In the genomic region with DNA sequence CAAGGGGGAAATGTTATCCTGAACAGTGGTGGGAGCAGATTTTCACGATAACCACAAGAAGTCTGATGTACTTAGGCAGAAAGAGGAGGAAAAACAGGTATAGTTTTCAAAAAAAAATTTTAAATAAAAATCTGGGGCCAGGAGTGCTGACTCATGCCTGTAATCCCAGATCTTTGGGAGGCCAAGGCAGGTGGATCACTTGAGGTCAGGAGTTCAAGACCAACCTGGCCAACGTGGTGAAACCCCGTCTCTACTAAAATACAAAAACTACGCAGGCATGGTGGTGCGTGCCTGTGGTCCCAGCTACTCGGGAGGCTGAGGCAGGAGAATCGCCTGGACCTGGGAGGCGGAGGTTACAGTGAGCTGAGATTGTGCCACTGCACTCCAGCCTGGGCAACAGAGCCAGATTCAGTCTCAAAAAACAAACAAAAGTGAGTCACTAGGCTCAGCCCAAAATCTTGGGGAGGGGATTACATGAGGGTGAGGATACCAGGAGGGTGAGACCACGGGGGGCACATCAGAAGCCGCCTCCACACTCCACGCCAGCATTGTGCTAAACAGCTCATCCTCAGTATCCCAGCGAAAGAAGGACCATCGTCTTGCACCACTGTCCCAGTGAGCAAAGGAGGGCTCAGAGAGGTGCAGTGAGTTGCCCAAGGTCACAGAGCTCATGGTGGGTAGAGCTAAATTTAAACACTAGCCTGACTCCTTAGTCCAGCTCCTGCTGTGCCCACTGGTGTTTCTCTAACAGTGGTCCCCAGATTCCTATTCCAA, we compare ENCODE assay signal across 16 cellular contexts. TPM values are rescaled to one million over a fixed set of nuclear protein-coding genes. Genes with fewer than 3 reads are reported as not detected.
DNase-seq lines count a peak whose midpoint lies in the region; ATAC-seq, FAIRE-seq and TF ChIP-seq lines count a peak whose summit lies in the region.
"Had no signal": no experiment of that assay in that cellular context is flagged by ENCODE, and none has a peak within 500 bp of the region (broad histone marks: within the 10 kb centered on the region; RNA-seq: fewer than 3 reads in every experiment).

No MANE protein-coding gene starts in this region.

- H3K14ac ChIP-seq in H1 (ENCODE audit: insufficient read length) = no peak overlapping the region

- no peak overlapping the region for H3K18ac ChIP-seq in H1 (ENCODE audit: extremely low read depth, low read length)

- no peak overlapping the region for H3K56ac ChIP-seq in H1 (replicated peaks; ENCODE audit: insufficient read length, low read depth, low read length)

- 0 out of 3 replicates have a peak, but pooled peaks cover 2% of the 10 kb centered on the region for H3K4me1 ChIP-seq in A549
- H3K4me1 ChIP-seq in H1 (replicated peaks in 1 of 4; ENCODE audit: control insufficient read depth in 3 of 4, insufficient read depth in 4 of 4, low read length in 3 of 4) = peaks cover 0 to 3% (median 1%) of the 10 kb centered on the region in 4 experiments; a peak in 2 of 7 replicates
- H3K4me1 ChIP-seq: HAP-1 had no signal

- intact Hi-C loops in natural killer cell (cut with micrococcal nuclease) = no loop called here

- H2BK120ac ChIP-seq in H1 (replicated peaks; ENCODE audit: low read depth, low read length) = no peak overlapping the region

- peaks cover 0 to 2% of the 10 kb centered on the region in 2 experiments for H4K20me1 ChIP-seq in H1 (replicated peaks in 1 of 2; ENCODE audit: control insufficient read depth in 1 of 2, insufficient read depth in 2 of 2, low read length in 2 of 2)

- H2AK5ac ChIP-seq in H1 (ENCODE audit: low read depth, low read length) = no peak overlapping the region

- H3K4me1 Mint-ChIP-seq in T-helper 2 cell treated with Interferon-gamma antibody and Interleukin-4, amounts not matched to agents 5 μg/mL and 100 μg/mL, for 36 hours (ENCODE audit: low read depth) = no peaks in the 10 kb centered on the region
- H3K4me1 Mint-ChIP-seq in WTC11 (0 out of 2 replicates have a peak, but pooled peaks cover 3% of the 10 kb centered on the region), natural killer cell (no peaks in the 10 kb centered on the region)

- no peak overlapping the region for H2AFZ ChIP-seq in H1 (ENCODE audit: low read length)
- H2AFZ ChIP-seq: GM23248 had no signal

- no peak overlapping the region for H4K8ac ChIP-seq in H1 (ENCODE audit: extremely low read depth, insufficient read depth, low read length)

- no peak overlapping the region for H3K4me3 ChIP-seq in A549
- H3K4me3 ChIP-seq in H1 (ENCODE audit: extremely low read depth in 1 of 4, insufficient read depth in 2 of 4, low read depth in 3 of 4, low read length in 4 of 4) = no peak overlapping the region
- H3K4me3 ChIP-seq: GM23248, HAP-1 had no signal

- H3K4me3 Mint-ChIP-seq in T-helper 2 cell treated with Interferon-gamma antibody and Interleukin-4, amounts not matched to agents 5 μg/mL and 100 μg/mL, for 36 hours = no peak overlapping the region
- no peak overlapping the region for H3K4me3 Mint-ChIP-seq in WTC11
- H3K4me3 Mint-ChIP-seq in natural killer cell = no peak overlapping the region
- H3K4me3 Mint-ChIP-seq: CD4-positive, alpha-beta T cell had no signal

- no peak for TF ChIP-seq EP300 in A549 (IDR thresholded peaks at IDR 0.05)
- no peak for TF ChIP-seq EP300 in H1 (IDR thresholded peaks at IDR 0.05; ENCODE audit: borderline replicate concordance in 1 of 2, low read depth in 2 of 2, low read length in 2 of 2)

- WGBS in A549 (ENCODE audit: missing lambda C conversion rate) = 91% methylated on average over 13 of the region's 13 CpGs
- WGBS in H1 (ENCODE audit: extremely low coverage in 1 of 2, insufficient coverage in 1 of 2, insufficient read length in 1 of 2, insufficient replicate concordance in 2 of 2, low coverage in 1 of 2, low lambda C conversion rate in 2 of 2, missing lambda C conversion rate in 1 of 2), 2 experiments = 90% methylated on average over 13 of the region's 13 CpGs; no CpG with 5 or more reads in 1 of the 2 experiments

- no peaks in the 10 kb centered on the region for H3K36me3 Mint-ChIP-seq in T-helper 2 cell treated with Interferon-gamma antibody and Interleukin-4, amounts not matched to agents 5 μg/mL and 100 μg/mL, for 36 hours (ENCODE audit: low read depth)
- H3K36me3 Mint-ChIP-seq in WTC11 (peaks cover 10% of the 10 kb centered on the region), natural killer cell (no peaks in the 10 kb centered on the region)

- H3K79me1 ChIP-seq in H1 (ENCODE audit: low read depth, low read length) = no peaks in the 10 kb centered on the region

- no peaks in the 10 kb centered on the region for H3K27me3 Mint-ChIP-seq in T-helper 2 cell treated with Interferon-gamma antibody and Interleukin-4, amounts not matched to agents 5 μg/mL and 100 μg/mL, for 36 hours (ENCODE audit: low read depth)
- H3K27me3 Mint-ChIP-seq in WTC11 (ENCODE audit: low read depth) (no peaks in the 10 kb centered on the region), natural killer cell (ENCODE audit: low read depth in 2 of 2) (no peaks in the 10 kb centered on the region)
- H3K27me3 Mint-ChIP-seq: CD4-positive, alpha-beta T cell had no signal

- FAIRE-seq in A549 (lab: Jason Lieb, UNC) = no peak
- FAIRE-seq in H1 (lab: Jason Lieb, UNC) = no peak

- no peak for TF ChIP-seq POLR2A in A549 (IDR thresholded peaks at IDR 0.05; ENCODE audit: low read length)
- TF ChIP-seq POLR2A in H1 (IDR thresholded peaks at IDR 0.05; ENCODE audit: control extremely low read depth in 1 of 2, low read depth in 2 of 2, low read length in 2 of 2) = no peak

- H3K27me3 ChIP-seq in H1 (replicated peaks in 1 of 4; ENCODE audit: control insufficient read depth in 3 of 4, extremely low read depth in 1 of 4, insufficient read depth in 3 of 4, low read length in 3 of 4) = no peaks in the 10 kb centered on the region

- H3K23ac ChIP-seq in H1 (ENCODE audit: insufficient read length) = no peak overlapping the region

- peak overlapping the region; percentile 52 for H3K27ac Mint-ChIP-seq in T-helper 2 cell treated with Interferon-gamma antibody and Interleukin-4, amounts not matched to agents 5 μg/mL and 100 μg/mL, for 36 hours
- H3K27ac Mint-ChIP-seq in WTC11 (0 out of 2 replicates have a peak overlapping the region, but pooled peaks have one; percentile 23), natural killer cell (no peak overlapping the region)
- H3K27ac Mint-ChIP-seq: CD4-positive, alpha-beta T cell had no signal

- no peak for TF ChIP-seq CTCF in A549 (IDR thresholded peaks at IDR 0.05)
- TF ChIP-seq CTCF in WTC11 (IDR thresholded peaks at IDR 0.05) = no peak
- TF ChIP-seq CTCF in H1 (IDR thresholded peaks at IDR 0.05; ENCODE audit: control extremely low read depth in 1 of 3, insufficient read depth in 1 of 3, low read depth in 1 of 3, low read length in 3 of 3) = no peak
- no peak for TF ChIP-seq CTCF in natural killer cell (IDR thresholded peaks at IDR 0.05)

- H4K91ac ChIP-seq in H1 (replicated peaks; ENCODE audit: insufficient read length, low read length) = no peak overlapping the region

- no peaks in the 10 kb centered on the region for H3K36me3 ChIP-seq in H1 (ENCODE audit: control insufficient read depth in 2 of 4, insufficient read depth in 4 of 4, low read length in 3 of 4)

- H2BK20ac ChIP-seq in H1 (ENCODE audit: low read length) = no peak overlapping the region

- H2BK12ac ChIP-seq in H1 (ENCODE audit: low read depth, low read length) = no peak overlapping the region

- no peak overlapping the region for H4K5ac ChIP-seq in H1 (ENCODE audit: insufficient read length, low read depth, low read length)

- POLR2A ChIA-PET in A549 (lab: Yijun Ruan, JAX) = no interaction called here
- POLR2A ChIA-PET in WTC11 (lab: Charles Lee) = no interaction called here
- POLR2A ChIA-PET in H1 (lab: Charles Lee; ENCODE audit: partially characterized antibody) = interaction anchor here (0.9 to 1.7 kb wide), 2 partner anchors 42 to 97 kb away, joined by 4 read pairs; no protein-coding TSS in a partner anchor

- no peak overlapping the region; the same call in 1 of the 2 replicates for H2BK5ac ChIP-seq in H1 (ENCODE audit: low read depth, low read length)

- H3K9me3 ChIP-seq in A549 = no peaks in the 10 kb centered on the region
- H3K9me3 ChIP-seq in H1 (ENCODE audit: insufficient read depth in 2 of 2, low read depth in 1 of 2, low read length in 1 of 2) = no peaks in the 10 kb centered on the region
- H3K9me3 ChIP-seq: HAP-1 had no signal

- peak overlapping the region in 1 of 2 experiments; percentile 51; a peak in 2 of 6 replicates for H3K27ac ChIP-seq in A549
- H3K27ac ChIP-seq in H1 (ENCODE audit: low read depth, low read length) = no peak overlapping the region
- H3K27ac ChIP-seq: 22Rv1, GM23248 had no signal

- H2BK15ac ChIP-seq in H1 (ENCODE audit: low read length) = no peak overlapping the region

- ATAC-seq in A549 = no peak
- ATAC-seq in WTC11 = no peak
- ATAC-seq in GM21786 (IDR thresholded peaks at IDR 0.05; ENCODE audit: unreplicated experiment) = no peak
- no peak for ATAC-seq in natural killer cell

- H3K4ac ChIP-seq in H1 (replicated peaks; ENCODE audit: insufficient read length, low read depth, low read length) = no peak overlapping the region

- no peaks in the 10 kb centered on the region for H3K9me3 Mint-ChIP-seq in T-helper 2 cell treated with Interferon-gamma antibody and Interleukin-4, amounts not matched to agents 5 μg/mL and 100 μg/mL, for 36 hours
- H3K9me3 Mint-ChIP-seq in WTC11 (no peaks in the 10 kb centered on the region), natural killer cell (no peaks in the 10 kb centered on the region)
- H3K9me3 Mint-ChIP-seq: CD4-positive, alpha-beta T cell had no signal

- H3K9ac ChIP-seq in H1 (replicated peaks in 1 of 4; ENCODE audit: extremely low read depth in 1 of 4, low read depth in 3 of 4, low read length in 3 of 4) = no peak overlapping the region
- H3K9ac ChIP-seq: GM23248 had no signal

- CTCF ChIA-PET in A549 (lab: Yijun Ruan, JAX) = interaction anchor here (1.2 kb wide), 1 partner anchor 34 kb away, joined by 5 read pairs; the partner anchor contains the start of gene BCAS4
- CTCF ChIA-PET in WTC11 (lab: Charles Lee) = interaction anchor here (1.0 to 2.1 kb wide), 2 partner anchors 28 to 101 kb away, joined by 3 to 5 read pairs; no protein-coding TSS in a partner anchor
- CTCF ChIA-PET in H1 (lab: Charles Lee; ENCODE audit: partially characterized antibody) = interaction anchor here (0.7 to 0.8 kb wide), 2 partner anchors 9 to 139 kb away, joined by 3 read pairs; no protein-coding TSS in a partner anchor

- H3K4me2 ChIP-seq in A549 = no peak overlapping the region
- 0 out of 4 replicates have a peak overlapping the region, but pooled peaks of 1 of the 2 experiments have one; percentile 25 for H3K4me2 ChIP-seq in H1 (ENCODE audit: insufficient read depth in 1 of 2, low read depth in 2 of 2, low read length in 2 of 2)

- H3K79me2 ChIP-seq in H1 (ENCODE audit: control insufficient read depth in 1 of 2, insufficient read depth in 2 of 2, low read length in 2 of 2) = no peaks in the 10 kb centered on the region

- H3K23me2 ChIP-seq in H1 (ENCODE audit: low read depth, low read length) = no peaks in the 10 kb centered on the region

- DNase-seq in T-helper 2 cell treated with Interferon-gamma antibody and Interleukin-4, amounts not matched to agents 5 μg/mL and 100 μg/mL, for 36 hours (ENCODE audit: low spot score) = no peak
- no peak for DNase-seq in T-helper 2 cell
- DNase-seq in A549 (ENCODE audit: low read depth in 1 of 2, low spot score in 1 of 2) = no peak
- no peak for DNase-seq in WTC11 (ENCODE audit: low spot score)
- no peak for DNase-seq in H1 (ENCODE audit: low read depth in 1 of 2, low spot score in 2 of 2)
- no peak for DNase-seq in natural killer cell
- no peak for DNase-seq in NCI-H146 treated with DMSO at 0.1 percent for 48 hours (lab: John Stamatoyannopoulos, UW; ENCODE audit: unreplicated experiment)
- DNase-seq: ACHN; C1 segment of cervical spinal cord; Calu3; CD4-positive, alpha-beta T cell; DMS 273 treated with DMSO at 0.1 percent for 48 hours; GM23248 had no signal

- TF ChIP-seq RAD21 in A549 (conservative IDR thresholded peaks at IDR 0.05 in 1 of 2, IDR thresholded peaks at IDR 0.05 in 1 of 2) (no peak), H1 (IDR thresholded peaks at IDR 0.05 in 1 of 2, conservative IDR thresholded peaks at IDR 0.05 in 1 of 2; ENCODE audit: low read depth in 2 of 2, low read length in 2 of 2) (no peak)

RNA-seq across cellular contexts. Expression of gene BCAS4, which starts 33.7 kb away (rescaled TPM):
- 15.5 and 16.9 TPM in 2 replicates for polyA plus RNA-seq in A549 (2011; rRNA removed)
- polyA plus RNA-seq in A549 (2012; cell fraction: cytosol; rRNA removed) = 48.8 and 49.8 TPM in 2 replicates
- polyA plus RNA-seq in A549 (2012; cell fraction: nucleus; rRNA removed) = 14.4 and 23.6 TPM in 2 replicates
- polyA plus RNA-seq in A549 (2017; fragmentation: RNase III; extraction: RNeasy Plus Mini Kit Qiagen cat#74134 plus additional on column Dnase treatment) = 45.9 to 48.4 TPM (median 46.6 TPM) in 3 replicates
- polyA minus RNA-seq in A549 (2011; rRNA and poly(A)+ RNA removed) = 8.7 and 10.3 TPM in 2 replicates
- total RNA-seq in WTC11 (2021) = 25.8 to 31.0 TPM (median 29.8 TPM) in 3 replicates
- 21.2 and 21.4 TPM in 2 replicates for total RNA-seq in H1 (2021; fragmentation: NEBNext Ultra II Directional; extraction: Animal tissue kit (Norgen Biotek cat#: 25700))
- 22.4 and 23.6 TPM in 2 replicates for polyA plus RNA-seq in H1 (2011; rRNA removed)
- 38.7 TPM for polyA plus RNA-seq in H1 (2011; cell fraction: cytosol; rRNA removed)
- 30.4 TPM for polyA plus RNA-seq in H1 (2011; cell fraction: nucleus; rRNA removed)
- 20.6 to 32.3 TPM (median 27.0 TPM) in 4 replicates for polyA plus RNA-seq in H1 (2012, experiment 1 of 2)
- polyA plus RNA-seq in H1 (2012, experiment 2 of 2) = 17.8 TPM
- 9.6 TPM for polyA plus RNA-seq in H1 (2013, experiment 1 of 2)
- 8.0 TPM for polyA plus RNA-seq in H1 (2013, experiment 2 of 2)
- 9.7 and 10.2 TPM in 2 replicates for polyA minus RNA-seq in H1 (2011; rRNA and poly(A)+ RNA removed)
- polyA minus RNA-seq in H1 (2011; cell fraction: cytosol; rRNA and poly(A)+ RNA removed) = 10.0 TPM
- polyA minus RNA-seq in H1 (2011; cell fraction: nucleus; rRNA and poly(A)+ RNA removed) = 7.3 TPM
- total RNA-seq in natural killer cell = 10 to 100 TPM in 2 of 3 donors, 1 to 10 TPM in 1; 7.7 to 13.5 (median 10.5) TPM

Comparison
In these comparisons a context has a peak if more than half of its experiments do, and no peak if none do; other contexts are left out.
1. H3K27ac Mint-ChIP-seq: peak in T-helper 2 cell treated with Interferon-gamma antibody and Interleukin-4, amounts not matched to agents 5 μg/mL and 100 μg/mL, for 36 hours (single experiment) and WTC11 (single experiment); none in natural killer cell (0 of 2).